ENCODE assay signal across 8 cellular contexts in the genomic region with DNA sequence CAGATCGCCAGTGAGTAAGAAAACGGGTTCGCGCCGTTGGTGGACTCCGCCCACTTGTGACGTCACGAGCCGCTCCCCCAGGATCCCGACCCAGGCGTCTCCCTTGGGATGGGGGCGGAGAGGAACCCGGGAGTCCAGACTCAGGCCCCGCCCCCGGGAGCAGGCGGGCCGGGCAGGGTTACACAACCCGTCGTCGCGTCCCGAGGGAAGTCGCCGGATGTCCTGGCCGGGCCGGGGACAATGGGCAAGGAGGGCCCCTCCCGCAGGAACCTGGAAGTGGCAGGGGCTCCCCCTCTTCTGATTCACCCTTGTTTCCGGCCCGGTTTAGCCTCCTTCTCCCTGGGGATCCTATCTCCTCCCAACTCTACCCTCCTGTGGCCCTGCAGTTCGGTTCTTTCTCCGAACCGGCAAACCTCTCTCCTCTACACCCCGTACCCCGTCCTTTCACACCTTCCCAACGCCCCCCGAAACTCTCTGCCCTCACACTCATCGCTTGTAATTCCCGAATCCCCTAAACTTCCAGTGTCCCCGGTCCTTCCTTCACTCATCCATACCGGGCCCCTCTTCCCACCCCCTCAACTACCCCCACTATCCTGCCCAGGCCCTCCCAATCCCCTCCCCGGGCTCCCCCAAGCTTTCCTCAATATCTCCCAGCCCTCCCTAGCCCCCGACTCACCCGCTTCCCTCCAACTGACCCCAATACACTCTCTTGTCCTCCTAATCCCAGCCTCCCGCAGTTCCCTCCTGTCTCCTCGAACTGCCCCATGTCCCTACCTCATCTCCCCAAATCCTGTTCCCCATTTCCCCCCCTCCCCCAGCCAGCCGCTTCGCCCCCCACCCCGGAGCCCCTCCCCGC. TPM values are rescaled to one million over a fixed set of nuclear protein-coding genes. Genes with fewer than 3 reads are reported as not detected.
DNase-seq lines count a peak whose midpoint lies in the region; ATAC-seq, FAIRE-seq and TF ChIP-seq lines count a peak whose summit lies in the region.

No MANE protein-coding gene starts in this region.

- FAIRE-seq in D721Med (lab: Jason Lieb, UNC) = no peak

- H3K27me3 ChIP-seq in HL-60 (ENCODE audit: insufficient read depth, poor library complexity, severe bottlenecking) (no peaks in the 10 kb centered on the region), Peyer's patch (no peaks in the 10 kb centered on the region), adrenal gland (no peaks in the 10 kb centered on the region), vagina (no peaks in the 10 kb centered on the region)

- peak; percentile 89 for DNase-seq in D721Med (ENCODE audit: insufficient read length, low spot score)
- peak; percentile 50 to 97 for DNase-seq in HL-60 (ENCODE audit: low read depth in 1 of 2, low spot score in 1 of 2)
- DNase-seq in Peyer's patch = peak; percentile 78 to 99 (median 97)
- peak; percentile 96 to 99 (median 97) for DNase-seq in adrenal gland
- DNase-seq in head of caudate nucleus = peak; percentile 76 to 94 (median 86)
- DNase-seq in nucleus accumbens (lab: John Stamatoyannopoulos, UW) = peak in 51 of 56 donors; percentile 12 to 94 (median 58)
- peak in 1 of 2 donors; percentile 98 for DNase-seq in vagina (ENCODE audit: extremely low spot score in 2 of 2)

- WGBS in adrenal gland, 4 donors = 1% methylated on average over 20 to 49 of the region's 49 CpGs

- H3K9me3 ChIP-seq in Peyer's patch (no peaks in the 10 kb centered on the region), adrenal gland (replicated peaks in 1 of 3) (no peaks in the 10 kb centered on the region), vagina (no peaks in the 10 kb centered on the region)

- TF ChIP-seq CTCF in D721Med (IDR thresholded peaks at IDR 0.05; ENCODE audit: insufficient read depth, missing control alignments) = no peak
- no peak for TF ChIP-seq CTCF in HL-60 (IDR thresholded peaks at IDR 0.05; ENCODE audit: insufficient read depth, low read length)
- TF ChIP-seq CTCF in Peyer's patch (IDR thresholded peaks at IDR 0.05) = no peak
- TF ChIP-seq CTCF in adrenal gland (IDR thresholded peaks at IDR 0.05) = peak in 1 of 6 experiments; percentile 1
- TF ChIP-seq CTCF in vagina (IDR thresholded peaks at IDR 0.05) = no peak

- H3K27ac ChIP-seq in HL-60 (replicated peaks) (peak overlapping the region; percentile 50), Peyer's patch (peak overlapping the region; percentile 69 to 94 (median 78)), adrenal gland (peak overlapping the region; percentile 37 to 92 (median 86)), vagina (peak overlapping the region; percentile 99)

- H3K4me3 ChIP-seq in HL-60 (replicated peaks; ENCODE audit: insufficient read depth, low read length) (peak overlapping the region; percentile 34), Peyer's patch (peak overlapping the region; percentile 29 to 57 (median 54)), adrenal gland (peak overlapping the region in 2 of 4 donors; percentile 34 to 41), vagina (peak overlapping the region; percentile 49 to 65)

- peaks cover 5 to 35% (median 8%) of the 10 kb centered on the region in 4 donors for H3K4me1 ChIP-seq in Peyer's patch
- H3K4me1 ChIP-seq in adrenal gland (replicated peaks in 1 of 2) = peaks cover 17 to 21% of the 10 kb centered on the region in 2 donors
- H3K4me1 ChIP-seq in vagina = peaks cover 55% of the 10 kb centered on the region

- no peaks in the 10 kb centered on the region for H3K36me3 ChIP-seq in Peyer's patch
- H3K36me3 ChIP-seq in adrenal gland (replicated peaks in 1 of 2) = no peaks in the 10 kb centered on the region
- H3K36me3 ChIP-seq in vagina = no peaks in the 10 kb centered on the region

- ATAC-seq in GM21360 (IDR thresholded peaks at IDR 0.05; ENCODE audit: unreplicated experiment) = no peak

- peak; percentile 43 to 73 for TF ChIP-seq POLR2A in Peyer's patch (IDR thresholded peaks at IDR 0.05)
- peak in 1 of 2 donors; percentile 48 for TF ChIP-seq POLR2A in adrenal gland (IDR thresholded peaks at IDR 0.05)
- TF ChIP-seq POLR2A in vagina (IDR thresholded peaks at IDR 0.05) = peak in 1 of 2 donors; percentile 58

- intact Hi-C loops in adrenal gland (cut with DNase I) = loop anchor here in 1 of 2 donors (5.0 kb wide), 1 partner anchor 34 kb away; no protein-coding TSS in a partner anchor
- intact Hi-C loops in head of caudate nucleus (cut with DNase I) = no loop called here
- intact Hi-C loops in vagina (cut with DNase I) = no loop called here

RNA-seq across cellular contexts. Expression of a gene that starts 20.0 kb away (rescaled TPM):
- total RNA-seq in Peyer's patch (10 to 100 TPM; 39.9 to 69.3 (median 52.5) TPM), adrenal gland (100 to 1,000 TPM in 2 of 8 donors, 10 to 100 TPM in 6; 63.6 to 107 (median 90.4) TPM), vagina (123 TPM)
- polyA plus RNA-seq in adrenal gland = 10 to 100 TPM; 62.9 to 89.2 (median 87.0) TPM

RNA-seq across cellular contexts. Expression of a gene that starts 24.1 kb away (rescaled TPM):
- total RNA-seq in Peyer's patch (10 to 100 TPM in 2 of 4 donors, 1 to 10 TPM in 1, under 1 TPM in 1; 0.85 to 56.1 (median 9.6) TPM), adrenal gland (10 to 100 TPM in 1 of 8 donors, 1 to 10 TPM in 7; 1.0 to 21.7 (median 2.8) TPM), vagina (20.6 TPM)
- polyA plus RNA-seq in adrenal gland = 10 to 100 TPM in 1 of 3 donors, 1 to 10 TPM in 1, under 1 TPM in 1; 0.95 to 11.1 (median 4.3) TPM

RNA-seq across cellular contexts. Expression of a gene that starts 37.2 kb away (rescaled TPM):
- total RNA-seq in Peyer's patch (10 to 100 TPM in 1 of 4 donors, 1 to 10 TPM in 2, under 1 TPM in 1; 0.88 to 10.7 (median 2.5) TPM), adrenal gland (1 to 10 TPM; 3.6 to 9.2 (median 6.7) TPM), vagina (2.2 TPM)
- 10 to 100 TPM in 1 of 3 donors, 1 to 10 TPM in 2; 3.1 to 11.3 (median 9.5) TPM for polyA plus RNA-seq in adrenal gland

RNA-seq across cellular contexts. Expression of a gene that starts 38.8 kb away (rescaled TPM):
- 10 to 100 TPM; 16.5 to 53.9 (median 36.2) TPM for total RNA-seq in Peyer's patch
- total RNA-seq in adrenal gland = 10 to 100 TPM; 11.0 to 55.7 (median 37.1) TPM
- 10 to 100 TPM; 11.9 to 95.2 (median 35.2) TPM for polyA plus RNA-seq in adrenal gland
- 111 TPM for total RNA-seq in vagina

RNA-seq across cellular contexts. Expression of a gene that starts 53.2 kb away (rescaled TPM):
- total RNA-seq in Peyer's patch (10 to 100 TPM in 1 of 4 donors, 1 to 10 TPM in 2, under 1 TPM in 1; 0.53 to 42.1 (median 4.3) TPM), adrenal gland (10 to 100 TPM in 7 of 8 donors, 1 to 10 TPM in 1; 8.6 to 65.8 (median 20.7) TPM), vagina (13.0 TPM)
- 10 to 100 TPM in 1 of 3 donors, 1 to 10 TPM in 2; 4.8 to 11.8 (median 7.4) TPM for polyA plus RNA-seq in adrenal gland
